8 cellular contexts compared by ENCODE assay signal in genomic region chr1:247681288-247681897, GRCh38.
A peak's percentile ranks its signal among the peaks of the same experiment; 100 is the strongest.
DNase-seq lines count a peak whose midpoint lies in the region; ATAC-seq and TF ChIP-seq lines count a peak whose summit lies in the region.

No MANE protein-coding gene starts in this region.

- peak; percentile 72 for DNase-seq in SIG-M5 treated with dmso at 0.1 percent for 504 hours (lab: John Stamatoyannopoulos, UW; ENCODE audit: unreplicated experiment)
- no peak for DNase-seq in SIG-M5 (lab: John Stamatoyannopoulos, UW)
- peak; percentile 29 for DNase-seq in GM20000 (ENCODE audit: low spot score)
- peak; percentile 51 for DNase-seq in NOMO-1 treated with DMSO at 0.1 percent for 48 hours (lab: John Stamatoyannopoulos, UW; ENCODE audit: unreplicated experiment)
- DNase-seq in amniotic epithelial cell (ENCODE audit: low read depth) = peak; percentile 22
- peak; percentile 27 for DNase-seq in kidney tubule cell (ENCODE audit: low spot score)
- peak; percentile 2 for DNase-seq in stromal cell of bone marrow (ENCODE audit: low read depth)

- peak; percentile 59 for TF ChIP-seq CTCF in GM20000 (IDR thresholded peaks at IDR 0.05; ENCODE audit: extremely low read depth, missing control alignments)

- ATAC-seq in HG03457 (IDR thresholded peaks at IDR 0.05; ENCODE audit: unreplicated experiment) = peak; percentile 65
